ENCODE assay signal across 1 cellular context in genomic region chr12:25491396-25491948, GRCh38.
TF ChIP-seq lines count a peak whose summit lies in the region.

No MANE protein-coding gene starts in this region.

TF ChIP-seq in GM23338, 12 proteins besides CTCF, POLR2A, EP300 and RAD21 (continued from another document):
- TF ChIP-seq ZNF462 (CRISPR knock-in tag; IDR thresholded peaks at IDR 0.05) (no peak; the same call in 1 of the 2 replicates), CREB1 (CRISPR knock-in tag; IDR thresholded peaks at IDR 0.05; ENCODE audit: low read depth) (no peak)
